Comparison of ENCODE assay signal across 17 cellular contexts in genomic region chr4:39710098-39710896, GRCh38. TPM values are rescaled to one million over a fixed set of nuclear protein-coding genes. Genes with fewer than 3 reads are reported as not detected.
DNase-seq lines count a peak whose midpoint lies in the region; ATAC-seq and TF ChIP-seq lines count a peak whose summit lies in the region.
"Had no signal": no experiment of that assay in that cellular context is flagged by ENCODE, and none has a peak within 500 bp of the region (broad histone marks: within the 10 kb centered on the region; RNA-seq: fewer than 3 reads in every experiment).

No MANE protein-coding gene starts in this region.

- H3K9me2 ChIP-seq in PC-9 (ENCODE audit: insufficient read depth) (no peaks in the 10 kb centered on the region), GM23248 (ENCODE audit: insufficient read depth) (no peaks in the 10 kb centered on the region)

- DNase-seq in activated CD8-positive, alpha-beta memory T cell treated with anti-CD3 and anti-CD28 coated beads, Interleukin-2, amount 50 U/mL, for 48 hours: peak; percentile 18
- DNase-seq in activated CD8-positive, alpha-beta memory T cell treated with anti-CD3 and anti-CD28 coated beads, Interleukin-2, amount 50 U/mL, for 4 hours: no peak
- DNase-seq in PC-9 (no peak), NCI-H748 (lab: John Stamatoyannopoulos, UW; ENCODE audit: unreplicated experiment) (no peak), smooth muscle cell (lab: John Stamatoyannopoulos, UW; ENCODE audit: unreplicated experiment) (no peak), GM23248 (no peak)
- DNase-seq in natural killer cell treated with Interleukin-12 subunit alpha and Interleukin-12 subunit beta and Interleukin-15 and Interleukin-18, amount 100 ng/mL, for 72 hours (ENCODE audit: low spot score): no peak
- DNase-seq: activated gamma-delta T cell, colonic mucosa, left lung, NCI-H1092, NCI-H2171 treated with DMSO at 0.1 percent for 48 hours, SW 1271, uterus had no signal

- peaks cover 92% of the 10 kb centered on the region for H4K20me1 ChIP-seq in PC-9 (ENCODE audit: insufficient read depth)
- H4K20me1 ChIP-seq in smooth muscle cell (ENCODE audit: low read depth): peaks cover 96% of the 10 kb centered on the region
- H4K20me1 ChIP-seq in GM23248 (ENCODE audit: insufficient read depth): peaks cover 9% of the 10 kb centered on the region; the same call in 1 of the 2 replicates

- in situ Hi-C loops in GM23248 (cut with MboI): no loop called here

- H3K27ac Mint-ChIP-seq in natural killer cell treated with Interleukin-12 subunit alpha and Interleukin-12 subunit beta and Interleukin-15 and Interleukin-18, amount 100 ng/mL, for 72 hours: peak overlapping the region; percentile 43 to 60

- peaks cover 96% of the 10 kb centered on the region for H3K79me2 ChIP-seq in PC-9 (ENCODE audit: low read depth)
- peaks cover 98% of the 10 kb centered on the region for H3K79me2 ChIP-seq in smooth muscle cell (ENCODE audit: low read depth)
- peaks cover 99% of the 10 kb centered on the region for H3K79me2 ChIP-seq in GM23248 (ENCODE audit: insufficient read depth)

- peak; percentile 46 for ATAC-seq in GM21515 (IDR thresholded peaks at IDR 0.05; ENCODE audit: unreplicated experiment)
- peak in 1 of 2 donors; percentile 60 for ATAC-seq in natural killer cell treated with Interleukin-12 subunit alpha and Interleukin-12 subunit beta and Interleukin-15 and Interleukin-18, amount 100 ng/mL, for 72 hours
- ATAC-seq: gastroesophageal sphincter, left lung had no signal

- H3K9me3 Mint-ChIP-seq in natural killer cell treated with Interleukin-12 subunit alpha and Interleukin-12 subunit beta and Interleukin-15 and Interleukin-18, amount 100 ng/mL, for 72 hours: no peaks in the 10 kb centered on the region

- H3F3A ChIP-seq in PC-9 (ENCODE audit: insufficient read depth, low read depth) (peaks cover 36% of the 10 kb centered on the region; the same call in 1 of the 2 replicates), smooth muscle cell (ENCODE audit: low read depth) (peaks cover 3% of the 10 kb centered on the region), GM23248 (ENCODE audit: insufficient read depth) (peaks cover 38% of the 10 kb centered on the region)

- H3K4me3 ChIP-seq in PC-9 (no peak overlapping the region), smooth muscle cell (no peak overlapping the region), GM23248 (no peak overlapping the region)
- H3K4me3 ChIP-seq: colonic mucosa, gastroesophageal sphincter, HAP-1, left lung, uterus had no signal

- POLR2A ChIA-PET in PC-9 (lab: Charles Lee; ENCODE audit: unreplicated experiment): interaction anchor here (0.6 kb wide), 1 partner anchor 189 kb away, joined by 3 read pairs; no protein-coding TSS in a partner anchor

- BruUV-seq in PC-9 (replicated peaks; lab: Mats Ljungman, UMichigan): no TSS peak

- no peaks in the 10 kb centered on the region for H3K9me3 ChIP-seq in PC-9 (ENCODE audit: insufficient read depth, low read depth)
- H3K9me3 ChIP-seq in smooth muscle cell (replicated peaks; ENCODE audit: low read depth): no peaks in the 10 kb centered on the region
- H3K9me3 ChIP-seq in GM23248 (ENCODE audit: low read depth): no peaks in the 10 kb centered on the region
- H3K9me3 ChIP-seq: colonic mucosa, gastroesophageal sphincter, HAP-1, left lung, uterus had no signal

- H3K27me3 ChIP-seq in PC-9 (ENCODE audit: insufficient read depth, low read depth) (no peaks in the 10 kb centered on the region), smooth muscle cell (ENCODE audit: low read depth) (no peaks in the 10 kb centered on the region), GM23248 (replicated peaks; ENCODE audit: insufficient read depth) (no peaks in the 10 kb centered on the region)
- H3K27me3 ChIP-seq: colonic mucosa, gastroesophageal sphincter, left lung, uterus had no signal

- TF ChIP-seq CTCF in PC-9 (conservative IDR thresholded peaks at IDR 0.05): no peak
- TF ChIP-seq CTCF in smooth muscle cell (IDR thresholded peaks at IDR 0.05; ENCODE audit: borderline replicate concordance, insufficient read depth, poor library complexity, severe bottlenecking): no peak

- no peak overlapping the region for H3K9ac ChIP-seq in smooth muscle cell (ENCODE audit: low read depth)
- no peak overlapping the region for H3K9ac ChIP-seq in GM23248

- peaks cover 33 to 38% of the 10 kb centered on the region in 2 donors for H3K4me1 Mint-ChIP-seq in natural killer cell treated with Interleukin-12 subunit alpha and Interleukin-12 subunit beta and Interleukin-15 and Interleukin-18, amount 100 ng/mL, for 72 hours (ENCODE audit: low read depth in 2 of 2)

- intact Hi-C loops in PC-9 (cut with micrococcal nuclease; ENCODE audit: unreplicated experiment): no loop called here

- H2AFZ ChIP-seq in PC-9 (no peak overlapping the region), smooth muscle cell (ENCODE audit: low read depth) (no peak overlapping the region), GM23248 (no peak overlapping the region)

- H3K27me3 Mint-ChIP-seq in natural killer cell treated with Interleukin-12 subunit alpha and Interleukin-12 subunit beta and Interleukin-15 and Interleukin-18, amount 100 ng/mL, for 72 hours: no peaks in the 10 kb centered on the region

- peak overlapping the region; percentile 27; the same call in 1 of the 2 replicates for H3K27ac ChIP-seq in PC-9
- no peak overlapping the region for H3K27ac ChIP-seq in smooth muscle cell (ENCODE audit: low read depth)
- H3K27ac ChIP-seq in GM23248: no peak overlapping the region
- H3K27ac ChIP-seq: colonic mucosa, gastroesophageal sphincter, left lung, uterus had no signal

- CTCF ChIA-PET in PC-9 (lab: Charles Lee): no interaction called here

- H3K4me1 ChIP-seq in PC-9 (replicated peaks; ENCODE audit: insufficient read depth) (peaks cover 5% of the 10 kb centered on the region; the same call in 1 of the 2 replicates), smooth muscle cell (ENCODE audit: low read depth) (no peaks in the 10 kb centered on the region), GM23248 (ENCODE audit: insufficient read depth) (peaks cover 41% of the 10 kb centered on the region)
- H3K4me1 ChIP-seq: colonic mucosa had no signal

- no peaks in the 10 kb centered on the region for H3K36me3 Mint-ChIP-seq in natural killer cell treated with Interleukin-12 subunit alpha and Interleukin-12 subunit beta and Interleukin-15 and Interleukin-18, amount 100 ng/mL, for 72 hours

- 89% methylated on average over 3 of the region's 3 CpGs for WGBS in smooth muscle cell (ENCODE audit: low lambda C conversion rate)
- WGBS in GM23248 (ENCODE audit: low coverage in 1 of 2, low lambda C conversion rate in 2 of 2, missing lambda C conversion rate in 2 of 2), 2 experiments: 63 to 66% methylated on average over 3 of the region's 3 CpGs

- H3K4me3 Mint-ChIP-seq in natural killer cell treated with Interleukin-12 subunit alpha and Interleukin-12 subunit beta and Interleukin-15 and Interleukin-18, amount 100 ng/mL, for 72 hours: peak overlapping the region; percentile 36

- H3K4me2 ChIP-seq in PC-9 (no peak overlapping the region), smooth muscle cell (no peak overlapping the region), GM23248 (ENCODE audit: unreplicated experiment) (no peak overlapping the region)

- peaks cover 4% of the 10 kb centered on the region; the same call in 1 of the 2 replicates for H3K36me3 ChIP-seq in PC-9 (ENCODE audit: low read depth)
- no peaks in the 10 kb centered on the region for H3K36me3 ChIP-seq in smooth muscle cell (ENCODE audit: low read depth)
- H3K36me3 ChIP-seq in GM23248 (ENCODE audit: low read depth): peaks cover 3% of the 10 kb centered on the region; the same call in 1 of the 2 replicates
- H3K36me3 ChIP-seq: colonic mucosa, gastroesophageal sphincter, uterus had no signal

RNA-seq across cellular contexts. Expression of gene UBE2K, which starts 12.4 kb away (rescaled TPM):
- total RNA-seq in PC-9 (2021) (89.4 and 129 TPM in 2 replicates), smooth muscle cell (25.8 and 32.4 TPM in 2 replicates)
- 10 to 100 TPM; 62.8 to 89.7 TPM for total RNA-seq in natural killer cell treated with Interleukin-12 subunit alpha and Interleukin-12 subunit beta and Interleukin-15 and Interleukin-18, amount 100 ng/mL, for 72 hours
- polyA plus RNA-seq in smooth muscle cell (84.1 and 118 TPM in 2 replicates), GM23248 (2016; fragmentation: Nextera tagmentation; extraction: Ambion mirVana) (127 and 133 TPM in 2 replicates)
- 22.3 and 26.7 TPM in 2 replicates for total RNA-seq in GM23248 (2014; rRNA removed; shearing (Covaris generic))
